ENCODE assay signal across 22 cellular contexts in the genomic region with DNA sequence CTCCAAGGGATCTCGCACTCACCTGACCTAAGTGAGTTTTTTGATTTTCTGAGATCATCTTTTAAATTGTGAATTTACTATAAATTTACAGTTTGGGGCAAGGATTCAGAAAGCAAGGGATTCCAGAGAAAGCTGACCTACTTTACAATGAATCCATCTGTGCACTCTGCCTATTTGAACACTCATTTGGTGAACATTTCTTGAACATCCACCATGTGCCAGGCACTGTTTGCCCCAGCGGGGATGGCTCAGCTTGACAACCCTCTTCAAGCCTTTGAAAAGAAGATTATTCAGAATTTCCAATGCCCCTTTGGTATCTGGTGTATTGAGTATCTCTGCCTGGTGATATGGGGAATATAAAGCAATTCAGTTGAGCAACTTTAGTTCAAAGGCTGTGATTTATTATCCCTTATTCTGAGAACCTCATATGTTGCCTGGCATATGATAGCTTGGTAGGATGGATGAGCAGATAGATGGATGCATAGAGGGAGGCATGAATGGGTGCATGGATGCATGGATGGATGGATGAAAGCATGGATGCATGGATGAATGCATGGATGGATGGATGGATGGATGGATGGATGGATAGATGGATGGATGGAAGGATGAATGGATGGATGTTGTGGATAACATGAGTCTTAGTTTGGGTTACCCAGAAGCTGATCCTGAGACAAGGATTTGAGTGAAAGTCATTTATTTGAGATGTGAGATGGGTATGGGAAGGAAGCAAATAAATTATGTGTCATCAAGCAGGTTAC.
"Had no signal": no experiment of that assay in that cellular context is flagged by ENCODE, and none has a peak within 500 bp of the region (broad histone marks: within the 10 kb centered on the region; RNA-seq: fewer than 3 reads in every experiment).

No MANE protein-coding gene starts in this region.

- H3K27me3 Mint-ChIP-seq: activated CD4-positive, alpha-beta T cell treated with anti-CD3 and anti-CD28 coated beads, Interleukin-2, amount 10 ng/mL, durations not matched to agents 7 days and 5 days; brain had no signal

- H3K36me3 Mint-ChIP-seq: activated naive CD4-positive, alpha-beta T cell treated with anti-CD3 and anti-CD28 coated beads, Interleukin-2, amount 10 ng/mL, durations not matched to agents 7 days and 5 days; activated naive CD4-positive, alpha-beta T cell treated with anti-CD3 and anti-CD28 coated beads, Interleukin-2, amount 50 U/mL, for 72 hours; activated naive CD8-positive, alpha-beta T cell treated with anti-CD3 and anti-CD28 coated beads, Interleukin-2, amount 10 ng/mL, durations not matched to agents 7 days and 5 days; brain; WTC11 had no signal

- H3K9me3 Mint-ChIP-seq: activated CD4-positive, alpha-beta memory T cell treated with anti-CD3 and anti-CD28 coated beads, Interleukin-2, amount 10 ng/mL, durations not matched to agents 7 days and 5 days; activated CD4-positive, alpha-beta T cell treated with anti-CD3 and anti-CD28 coated beads, Interleukin-2, amount 10 ng/mL, durations not matched to agents 7 days and 5 days; activated naive CD4-positive, alpha-beta T cell treated with anti-CD3 and anti-CD28 coated beads, Interleukin-2, amount 10 ng/mL, durations not matched to agents 7 days and 5 days; activated naive CD4-positive, alpha-beta T cell treated with anti-CD3 and anti-CD28 coated beads, Interleukin-2, amount 50 U/mL, for 72 hours; activated naive CD8-positive, alpha-beta T cell treated with anti-CD3 and anti-CD28 coated beads, Interleukin-2, amount 10 ng/mL, durations not matched to agents 7 days and 5 days; activated T-cell treated with anti-CD3 and anti-CD28 coated beads, Interleukin-2, amount 50 U/mL, for 24 hours; activated T-cell treated with anti-CD3 and anti-CD28 coated beads, Interleukin-2, amount 50 U/mL, for 72 hours; central memory CD8-positive, alpha-beta T cell; WTC11 had no signal

- H3K27ac Mint-ChIP-seq: activated CD4-positive, alpha-beta memory T cell treated with anti-CD3 and anti-CD28 coated beads, Interleukin-2, amount 10 ng/mL, durations not matched to agents 7 days and 5 days; activated CD4-positive, alpha-beta T cell treated with anti-CD3 and anti-CD28 coated beads, Interleukin-2, amount 10 ng/mL, durations not matched to agents 7 days and 5 days; activated naive CD4-positive, alpha-beta T cell treated with anti-CD3 and anti-CD28 coated beads, Interleukin-2, amount 10 ng/mL, durations not matched to agents 7 days and 5 days; activated naive CD4-positive, alpha-beta T cell treated with anti-CD3 and anti-CD28 coated beads, Interleukin-2, amount 50 U/mL, for 72 hours; activated naive CD8-positive, alpha-beta T cell treated with anti-CD3 and anti-CD28 coated beads, Interleukin-2, amount 10 ng/mL, durations not matched to agents 7 days and 5 days; activated T-cell treated with anti-CD3 and anti-CD28 coated beads, Interleukin-2, amount 50 U/mL, for 24 hours; activated T-cell treated with anti-CD3 and anti-CD28 coated beads, Interleukin-2, amount 50 U/mL, for 72 hours; WTC11 had no signal

- H3K4me1 Mint-ChIP-seq: activated CD4-positive, alpha-beta memory T cell treated with anti-CD3 and anti-CD28 coated beads, Interleukin-2, amount 10 ng/mL, durations not matched to agents 7 days and 5 days; activated CD4-positive, alpha-beta T cell treated with anti-CD3 and anti-CD28 coated beads, Interleukin-2, amount 10 ng/mL, durations not matched to agents 7 days and 5 days; activated naive CD4-positive, alpha-beta T cell treated with anti-CD3 and anti-CD28 coated beads, Interleukin-2, amount 10 ng/mL, durations not matched to agents 7 days and 5 days; activated naive CD8-positive, alpha-beta T cell treated with anti-CD3 and anti-CD28 coated beads, Interleukin-2, amount 10 ng/mL, durations not matched to agents 7 days and 5 days; central memory CD8-positive, alpha-beta T cell had no signal

- ATAC-seq: activated naive CD4-positive, alpha-beta T cell treated with anti-CD3 and anti-CD28 coated beads, Interleukin-2, amount 50 U/mL, for 72 hours; activated T-cell treated with anti-CD3 and anti-CD28 coated beads, Interleukin-2, amount 50 U/mL, for 72 hours; heart left ventricle; WTC11 had no signal

- DNase-seq: activated CD4-positive, alpha-beta memory T cell treated with anti-CD3 and anti-CD28 coated beads, Interleukin-2, amount 10 ng/mL, durations not matched to agents 7 days and 5 days; activated CD4-positive, alpha-beta T cell treated with anti-CD3 and anti-CD28 coated beads for 1 hour; activated CD4-positive, alpha-beta T cell treated with anti-CD3 and anti-CD28 coated beads for 4 hours; activated CD4-positive, alpha-beta T cell treated with anti-CD3 and anti-CD28 coated beads, Interleukin-2, amount 10 ng/mL, durations not matched to agents 7 days and 5 days; activated CD4-positive, alpha-beta T cell treated with anti-CD3 and anti-CD28 coated beads, Interleukin-2, amount 50 U/mL, for 4 hours; activated CD8-positive, alpha-beta memory T cell treated with anti-CD3 and anti-CD28 coated beads, Interleukin-2, amount 50 U/mL, for 48 hours; activated gamma-delta T cell; activated naive CD4-positive, alpha-beta T cell; activated naive CD4-positive, alpha-beta T cell treated with anti-CD3 and anti-CD28 coated beads, Interleukin-2, amount 10 ng/mL, durations not matched to agents 7 days and 5 days; activated naive CD8-positive, alpha-beta T cell treated with anti-CD3 and anti-CD28 coated beads, Interleukin-2, amount 10 ng/mL, durations not matched to agents 7 days and 5 days; activated T-cell treated with anti-CD3 and anti-CD28 coated beads for 4 hours; activated T-cell treated with anti-CD3 and anti-CD28 coated beads, Interleukin-2, amount 50 U/mL, for 24 hours; activated T-cell treated with anti-CD3 and anti-CD28 coated beads, Interleukin-2, amount 50 U/mL, for 72 hours; colonic mucosa; effector CD8-positive, alpha-beta T cell; foreskin fibroblast; heart left ventricle; T-helper 2 cell had no signal

- H3K4me3 Mint-ChIP-seq: activated CD4-positive, alpha-beta memory T cell treated with anti-CD3 and anti-CD28 coated beads, Interleukin-2, amount 10 ng/mL, durations not matched to agents 7 days and 5 days; activated CD4-positive, alpha-beta T cell treated with anti-CD3 and anti-CD28 coated beads, Interleukin-2, amount 10 ng/mL, durations not matched to agents 7 days and 5 days; activated naive CD4-positive, alpha-beta T cell treated with anti-CD3 and anti-CD28 coated beads, Interleukin-2, amount 10 ng/mL, durations not matched to agents 7 days and 5 days; activated naive CD8-positive, alpha-beta T cell treated with anti-CD3 and anti-CD28 coated beads, Interleukin-2, amount 10 ng/mL, durations not matched to agents 7 days and 5 days; activated T-cell treated with anti-CD3 and anti-CD28 coated beads, Interleukin-2, amount 50 U/mL, for 24 hours; activated T-cell treated with anti-CD3 and anti-CD28 coated beads, Interleukin-2, amount 50 U/mL, for 72 hours; brain; central memory CD8-positive, alpha-beta T cell; WTC11 had no signal
